13 cellular contexts compared by ENCODE assay signal in the genomic region with DNA sequence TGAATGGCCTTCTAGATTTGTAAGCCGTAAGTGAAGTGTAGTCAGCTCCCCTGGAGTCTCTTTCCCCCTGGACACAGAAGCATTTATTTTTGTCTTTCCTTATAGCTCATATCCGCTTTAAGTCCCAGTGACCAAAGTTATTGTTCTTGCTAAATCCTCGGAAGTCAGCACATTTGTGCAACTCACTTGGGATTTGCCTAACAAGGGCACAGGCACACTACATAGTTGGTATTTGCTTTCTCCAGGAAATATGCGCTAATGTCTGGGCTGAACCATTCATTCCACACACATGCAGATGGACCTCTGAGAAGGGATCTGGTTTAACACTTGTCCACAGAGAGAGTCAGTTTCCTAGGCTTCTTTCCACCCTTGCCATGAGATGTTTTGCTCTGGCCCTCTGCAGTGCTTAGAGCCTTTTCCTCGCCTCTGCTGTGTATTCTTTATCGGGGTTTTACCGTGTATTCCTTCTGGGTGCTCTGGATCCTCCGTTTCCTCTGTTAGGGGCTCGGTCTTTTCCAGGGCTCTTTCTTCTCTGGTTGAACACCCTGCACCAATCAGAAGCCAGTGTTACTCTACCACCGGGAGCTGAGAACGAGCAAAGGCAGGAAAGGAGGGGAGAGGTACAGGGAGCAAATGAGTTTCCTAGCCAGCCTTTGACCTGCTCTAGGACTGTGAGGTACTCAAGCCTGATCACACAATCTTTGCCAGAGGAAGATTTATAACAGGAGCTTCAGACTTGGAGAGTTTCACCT.
DNase-seq lines count a peak whose midpoint lies in the region; TF ChIP-seq lines count a peak whose summit lies in the region.
"Had no signal": no experiment of that assay in that cellular context is flagged by ENCODE, and none has a peak within 500 bp of the region (broad histone marks: within the 10 kb centered on the region; RNA-seq: fewer than 3 reads in every experiment).

No MANE protein-coding gene starts in this region.

- TF ChIP-seq CTCF in choroid plexus epithelial cell (conservative IDR thresholded peaks at IDR 0.05; ENCODE audit: low read depth, low read length), result no peak
- TF ChIP-seq CTCF in MM.1S (IDR thresholded peaks at IDR 0.05; ENCODE audit: low read length), result no peak

- DNase-seq in H7 (peak; percentile 36), choroid plexus epithelial cell (ENCODE audit: low read depth) (peak; percentile 79), epidermal melanocyte (ENCODE audit: insufficient read length, low spot score) (no peak), MM.1S (no peak), DMS79 treated with DMSO at 0.1 percent for 48 hours (lab: John Stamatoyannopoulos, UW) (no peak)
- no peak for DNase-seq in activated CD8-positive, alpha-beta memory T cell treated with anti-CD3 and anti-CD28 coated beads for 24 hours
- DNase-seq: activated T-cell treated with anti-CD3 and anti-CD28 coated beads, Interleukin-2, amount 50 U/mL, for 24 hours; CD4-positive, alpha-beta memory T cell; effector CD8-positive, alpha-beta T cell; NCI-H82; T-helper 17 cell had no signal

- no peaks in the 10 kb centered on the region for H4K20me1 ChIP-seq in MM.1S (ENCODE audit: insufficient read depth, low read length)

- H3K4me1 ChIP-seq in skeletal muscle satellite cell (ENCODE audit: control insufficient read depth, insufficient read depth, low read length), result peaks cover 43% of the 10 kb centered on the region
- H3K4me1 ChIP-seq in MM.1S (ENCODE audit: low read length), result no peaks in the 10 kb centered on the region

- no peak overlapping the region for H3K4me3 ChIP-seq in H7 (ENCODE audit: insufficient read depth, low read depth, low read length)
- H3K4me3 ChIP-seq in choroid plexus epithelial cell (ENCODE audit: low read depth, low read length), result no peak overlapping the region
- no peak overlapping the region for H3K4me3 ChIP-seq in skeletal muscle satellite cell (ENCODE audit: low read length)
- H3K4me3 ChIP-seq in MM.1S (ENCODE audit: low read length), result no peak overlapping the region

- H3K27ac ChIP-seq in layer of hippocampus (ENCODE audit: low read depth, low read length), result peak overlapping the region; percentile 67
- H3K27ac ChIP-seq in MM.1S (ENCODE audit: low read length), result no peak overlapping the region

- no peak overlapping the region for H2AFZ ChIP-seq in MM.1S (ENCODE audit: low read length)

- no peaks in the 10 kb centered on the region for H3K9me2 ChIP-seq in MM.1S (replicated peaks; ENCODE audit: insufficient read depth, low read length)

- H3K4me2 ChIP-seq in skeletal muscle satellite cell (ENCODE audit: low read length), result no peak overlapping the region
- H3K4me2 ChIP-seq in MM.1S (ENCODE audit: low read depth, low read length), result no peak overlapping the region

- no peaks in the 10 kb centered on the region for H3K36me3 ChIP-seq in H7 (replicated peaks; ENCODE audit: control insufficient read depth, insufficient read depth, low read length)
- no peaks in the 10 kb centered on the region for H3K36me3 ChIP-seq in skeletal muscle satellite cell (ENCODE audit: insufficient read depth, low read length)
- H3K36me3 ChIP-seq in MM.1S (replicated peaks; ENCODE audit: insufficient read depth, low read length), result no peaks in the 10 kb centered on the region

- no peaks in the 10 kb centered on the region for H3F3A ChIP-seq in MM.1S (ENCODE audit: insufficient read depth, low read length)

- H3K9me3 ChIP-seq in skeletal muscle satellite cell (replicated peaks; ENCODE audit: low read length) (no peaks in the 10 kb centered on the region), MM.1S (replicated peaks; ENCODE audit: insufficient read depth, low read length) (no peaks in the 10 kb centered on the region)

- H3K79me2 ChIP-seq in MM.1S (ENCODE audit: low read length), result no peaks in the 10 kb centered on the region

- peak overlapping the region; percentile 16 for H3K9ac ChIP-seq in skeletal muscle satellite cell (ENCODE audit: low read depth, low read length)
- no peak overlapping the region for H3K9ac ChIP-seq in MM.1S (ENCODE audit: low read length)

- H3K27me3 ChIP-seq in H7 (ENCODE audit: control insufficient read depth, insufficient read depth, low read length), result no peaks in the 10 kb centered on the region
- no peaks in the 10 kb centered on the region for H3K27me3 ChIP-seq in layer of hippocampus (ENCODE audit: control insufficient read depth, insufficient read depth, low read length)
- H3K27me3 ChIP-seq in skeletal muscle satellite cell (ENCODE audit: control insufficient read depth, insufficient read depth, low read length), result no peaks in the 10 kb centered on the region
- H3K27me3 ChIP-seq in MM.1S (replicated peaks; ENCODE audit: insufficient read depth, low read length), result no peaks in the 10 kb centered on the region

Comparison
In these comparisons a context has a peak if more than half of its experiments do, and no peak if none do; other contexts are left out.
1. DNase-seq: peak in H7 (single experiment) and choroid plexus epithelial cell (single experiment); none in epidermal melanocyte (single experiment), MM.1S (single experiment), activated CD8-positive, alpha-beta memory T cell treated with anti-CD3 and anti-CD28 coated beads for 24 hours (single experiment) and DMS79 treated with DMSO at 0.1 percent for 48 hours (single experiment).